In the genomic region with DNA sequence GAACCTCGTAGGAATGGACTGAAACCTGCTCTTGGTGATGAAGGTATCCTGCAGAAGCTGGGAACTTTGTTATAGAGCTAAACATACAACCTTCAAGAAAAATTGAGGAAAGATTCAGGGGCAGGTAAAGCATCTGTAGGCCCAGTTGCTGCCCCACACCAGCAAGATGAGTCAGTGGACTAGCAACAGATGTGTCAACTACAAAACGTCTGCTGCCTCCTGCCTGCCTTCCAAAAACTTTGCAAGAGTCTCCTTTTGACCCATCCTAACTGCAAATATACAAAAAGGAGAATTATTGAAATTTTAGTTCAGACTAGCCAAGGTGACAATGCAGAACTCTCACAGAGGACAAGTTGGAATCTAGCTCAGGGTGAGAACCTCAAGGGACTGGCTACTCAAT, we compare ENCODE assay signal across 1 cellular context.
TF ChIP-seq lines count a peak whose summit lies in the region.

No MANE protein-coding gene starts in this region.

TF ChIP-seq in GM12878, 131 proteins besides CTCF, POLR2A, EP300 and RAD21 (continued from another document):
- TF ChIP-seq ZBTB40 (IDR thresholded peaks at IDR 0.05; ENCODE audit: borderline replicate concordance) (no peak), ZNF622 (IDR thresholded peaks at IDR 0.05) (no peak)
- TF ChIP-seq, protein P1, sequence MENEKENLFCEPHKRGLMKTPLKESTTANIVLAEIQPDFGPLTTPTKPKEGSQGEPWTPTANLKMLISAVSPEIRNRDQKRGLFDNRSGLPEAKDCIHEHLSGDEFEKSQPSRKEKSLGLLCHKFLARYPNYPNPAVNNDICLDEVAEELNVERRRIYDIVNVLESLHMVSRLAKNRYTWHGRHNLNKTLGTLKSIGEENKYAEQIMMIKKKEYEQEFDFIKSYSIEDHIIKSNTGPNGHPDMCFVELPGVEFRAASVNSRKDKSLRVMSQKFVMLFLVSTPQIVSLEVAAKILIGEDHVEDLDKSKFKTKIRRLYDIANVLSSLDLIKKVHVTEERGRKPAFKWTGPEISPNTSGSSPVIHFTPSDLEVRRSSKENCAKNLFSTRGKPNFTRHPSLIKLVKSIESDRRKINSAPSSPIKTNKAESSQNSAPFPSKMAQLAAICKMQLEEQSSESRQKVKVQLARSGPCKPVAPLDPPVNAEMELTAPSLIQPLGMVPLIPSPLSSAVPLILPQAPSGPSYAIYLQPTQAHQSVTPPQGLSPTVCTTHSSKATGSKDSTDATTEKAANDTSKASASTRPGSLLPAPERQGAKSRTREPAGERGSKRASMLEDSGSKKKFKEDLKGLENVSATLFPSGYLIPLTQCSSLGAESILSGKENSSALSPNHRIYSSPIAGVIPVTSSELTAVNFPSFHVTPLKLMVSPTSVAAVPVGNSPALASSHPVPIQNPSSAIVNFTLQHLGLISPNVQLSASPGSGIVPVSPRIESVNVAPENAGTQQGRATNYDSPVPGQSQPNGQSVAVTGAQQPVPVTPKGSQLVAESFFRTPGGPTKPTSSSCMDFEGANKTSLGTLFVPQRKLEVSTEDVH (IDR thresholded peaks at IDR 0.05; ENCODE audit: low read depth, partially characterized antibody): no peak
